In the genomic region with DNA sequence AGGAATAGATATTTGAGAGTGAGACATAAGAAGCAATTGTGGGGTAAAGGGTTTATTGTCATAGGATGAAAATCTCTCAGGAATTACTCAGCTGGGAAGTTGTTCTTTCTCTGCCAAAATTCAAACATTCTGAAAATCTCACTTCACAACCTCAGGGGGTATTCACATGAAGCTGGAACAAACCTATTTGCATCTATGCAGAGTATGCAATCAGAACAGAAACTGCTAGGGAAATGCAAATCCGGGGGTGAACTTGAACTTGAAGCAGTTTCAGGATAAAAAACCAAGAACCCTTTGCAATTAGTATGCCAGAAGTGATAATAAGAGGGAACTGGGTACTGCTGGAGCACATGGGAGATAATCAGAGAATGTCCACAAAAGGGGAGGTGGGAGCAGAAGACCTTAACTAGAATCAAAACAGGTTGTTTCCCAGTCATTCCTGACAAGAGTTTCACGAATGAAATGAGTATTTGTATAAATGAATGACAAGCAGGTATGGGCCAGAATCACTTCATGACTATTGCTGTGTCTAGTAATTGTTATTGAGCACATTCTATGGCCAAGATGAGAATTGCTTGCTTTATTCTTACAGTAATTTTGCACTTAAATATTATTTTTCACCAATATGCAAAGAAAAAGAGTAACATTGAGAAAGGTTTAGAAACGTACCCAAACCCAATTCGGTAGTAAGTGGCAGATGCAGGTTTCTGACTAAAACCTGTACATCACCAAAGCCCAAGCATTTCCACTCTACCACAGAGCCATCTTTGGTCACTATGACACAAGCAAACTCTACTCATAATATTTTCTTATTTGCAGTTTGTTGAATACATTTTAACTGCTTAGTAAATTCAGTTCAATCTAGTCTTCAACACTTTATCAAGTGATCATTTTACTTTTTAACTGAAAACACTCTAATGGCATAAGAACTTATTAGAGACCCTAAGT, we compare ENCODE assay signal across 21 cellular contexts.
"Had no signal": no experiment of that assay in that cellular context is flagged by ENCODE, and none has a peak within 500 bp of the region (broad histone marks: within the 10 kb centered on the region; RNA-seq: fewer than 3 reads in every experiment).

No MANE protein-coding gene starts in this region.

- DNase-seq: activated CD4-positive, alpha-beta T cell treated with anti-CD3 and anti-CD28 coated beads for 4 hours; activated CD4-positive, alpha-beta T cell treated with anti-CD3 and anti-CD28 coated beads, Interleukin-2, amount 50 U/mL, for 48 hours; activated CD4-positive, CD25-positive, alpha-beta regulatory T cell; activated CD8-positive, alpha-beta memory T cell treated with anti-CD3 and anti-CD28 coated beads for 24 hours; activated gamma-delta T cell treated with Interleukin-2 at 50 U/mL for 16 hours; anterior cingulate cortex; body of pancreas; dermis blood vessel endothelial cell; effector CD4-positive, alpha-beta T cell; kidney glomerular epithelial cell; left lung; lower lobe of right lung; mesenchymal stem cell; stimulated activated CD4-positive, alpha-beta T cell treated with anti-CD3 and anti-CD28 coated beads, Interleukin-1b, Interleukin-23, amount 100 ng/mL, for 48 hours; stimulated activated CD4-positive, alpha-beta T cell treated with anti-CD3 and anti-CD28 coated beads, Interleukin-4, amount 100 ng/mL, for 4 hours; stimulated activated CD8-positive, alpha-beta memory T cell treated with anti-CD3 and anti-CD28 coated beads, Interleukin-4, amount 100 ng/mL, for 48 hours; stimulated activated naive CD4-positive, alpha-beta T cell treated with Interleukin-2 at 50 U/mL for 16 hours; trophoblast cell had no signal

- H3K4me3 Mint-ChIP-seq: activated naive CD4-positive, alpha-beta T cell treated with anti-CD3 and anti-CD28 coated beads, Interleukin-2, amount 50 U/mL, for 24 hours; natural killer cell treated with Interleukin-12 subunit alpha and Interleukin-12 subunit beta and Interleukin-15 and Interleukin-18, amount 100 ng/mL, for 72 hours; T-helper 2 cell treated with Interferon-gamma antibody and Interleukin-4, amounts not matched to agents 5 μg/mL and 100 μg/mL, for 36 hours had no signal

- H3K36me3 Mint-ChIP-seq: activated naive CD4-positive, alpha-beta T cell treated with anti-CD3 and anti-CD28 coated beads, Interleukin-2, amount 50 U/mL, for 24 hours; natural killer cell treated with Interleukin-12 subunit alpha and Interleukin-12 subunit beta and Interleukin-15 and Interleukin-18, amount 100 ng/mL, for 72 hours had no signal

- H3K4me1 Mint-ChIP-seq: activated naive CD4-positive, alpha-beta T cell treated with anti-CD3 and anti-CD28 coated beads, Interleukin-2, amount 50 U/mL, for 24 hours had no signal

- H3K9me3 Mint-ChIP-seq: activated naive CD4-positive, alpha-beta T cell treated with anti-CD3 and anti-CD28 coated beads, Interleukin-2, amount 50 U/mL, for 24 hours; natural killer cell treated with Interleukin-12 subunit alpha and Interleukin-12 subunit beta and Interleukin-15 and Interleukin-18, amount 100 ng/mL, for 72 hours; T-helper 2 cell treated with Interferon-gamma antibody and Interleukin-4, amounts not matched to agents 5 μg/mL and 100 μg/mL, for 36 hours had no signal

- ATAC-seq: body of pancreas; left lung; lower lobe of right lung; natural killer cell treated with Interleukin-12 subunit alpha and Interleukin-12 subunit beta and Interleukin-15 and Interleukin-18, amount 100 ng/mL, for 72 hours had no signal

- H3K27ac Mint-ChIP-seq: activated naive CD4-positive, alpha-beta T cell treated with anti-CD3 and anti-CD28 coated beads, Interleukin-2, amount 50 U/mL, for 24 hours; natural killer cell treated with Interleukin-12 subunit alpha and Interleukin-12 subunit beta and Interleukin-15 and Interleukin-18, amount 100 ng/mL, for 72 hours; T-helper 2 cell treated with Interferon-gamma antibody and Interleukin-4, amounts not matched to agents 5 μg/mL and 100 μg/mL, for 36 hours had no signal
